Comparison of ENCODE assay signal across 9 cellular contexts in the genomic region with DNA sequence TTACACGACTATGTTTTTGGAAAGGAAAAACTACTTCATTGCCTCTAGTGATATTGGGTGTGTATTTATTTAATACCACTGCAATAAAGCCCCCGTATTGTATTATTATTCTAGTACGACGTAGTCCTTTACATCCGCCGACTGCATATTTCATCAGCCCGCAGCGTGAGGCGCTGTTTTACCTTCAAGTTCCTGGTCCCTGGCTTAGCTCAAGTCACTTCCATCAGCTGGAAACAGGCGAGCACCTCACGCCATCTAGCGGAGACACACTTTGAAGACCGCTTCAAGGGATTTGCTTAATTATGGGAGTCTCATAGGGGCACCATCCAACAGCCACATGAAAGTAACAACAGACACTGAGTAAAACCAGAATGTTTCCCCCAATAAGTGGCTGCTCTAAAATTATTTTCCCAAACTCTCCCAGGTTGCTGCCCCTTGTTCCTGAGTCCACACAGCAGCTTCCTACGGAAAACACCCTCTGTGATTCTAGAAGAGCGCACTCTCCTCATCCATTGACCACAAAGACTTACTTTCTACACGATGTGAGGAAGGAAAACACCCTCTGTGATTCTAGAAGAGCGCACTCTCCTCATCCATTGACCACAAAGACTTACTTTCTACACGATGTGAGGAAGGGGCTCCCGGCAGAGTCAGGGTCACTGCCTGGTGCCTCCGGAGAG. TPM values are rescaled to one million over a fixed set of nuclear protein-coding genes. Genes with fewer than 3 reads are reported as not detected.
DNase-seq lines count a peak whose midpoint lies in the region; ATAC-seq and TF ChIP-seq lines count a peak whose summit lies in the region.
"Had no signal": no experiment of that assay in that cellular context is flagged by ENCODE, and none has a peak within 500 bp of the region (broad histone marks: within the 10 kb centered on the region; RNA-seq: fewer than 3 reads in every experiment).

No MANE protein-coding gene starts in this region.

- H3K9me3 Mint-ChIP-seq in CD4-positive, alpha-beta memory T cell = peaks cover 0 to 36% (median 15%) of the 10 kb centered on the region in 8 donors
- H3K9me3 Mint-ChIP-seq in chondrocyte (ENCODE audit: low read depth) = peaks cover 20% of the 10 kb centered on the region
- H3K9me3 Mint-ChIP-seq: activated naive CD4-positive, alpha-beta T cell treated with anti-CD3 and anti-CD28 coated beads, Interleukin-2, amount 50 U/mL, for 24 hours had no signal

- no peaks in the 10 kb centered on the region for H3K36me3 ChIP-seq in CD4-positive, alpha-beta memory T cell (ENCODE audit: insufficient read depth, low read length)

- intact Hi-C loops in CD4-positive, alpha-beta memory T cell (cut with micrococcal nuclease) = loop anchor here (2.0 to 10.0 kb wide), 3 partner anchors 263 to 1615 kb away; no protein-coding TSS in a partner anchor

- POLR2A ChIA-PET in CD4-positive, alpha-beta memory T cell (lab: Charles Lee; ENCODE audit: partially characterized antibody) = no interaction called here

- peak overlapping the region in 2 of 8 donors; percentile 36 to 64 for H3K4me3 Mint-ChIP-seq in CD4-positive, alpha-beta memory T cell
- H3K4me3 Mint-ChIP-seq in chondrocyte (ENCODE audit: unreplicated experiment) = no peak overlapping the region
- H3K4me3 Mint-ChIP-seq: activated naive CD4-positive, alpha-beta T cell treated with anti-CD3 and anti-CD28 coated beads, Interleukin-2, amount 50 U/mL, for 24 hours had no signal

- peaks cover 2 to 13% of the 10 kb centered on the region in 2 donors for H3K27me3 Mint-ChIP-seq in CD4-positive, alpha-beta memory T cell
- peaks cover 29% of the 10 kb centered on the region for H3K27me3 Mint-ChIP-seq in chondrocyte (ENCODE audit: low read depth)
- H3K27me3 Mint-ChIP-seq: activated naive CD4-positive, alpha-beta T cell treated with anti-CD3 and anti-CD28 coated beads, Interleukin-2, amount 50 U/mL, for 24 hours had no signal

- H3K9me3 ChIP-seq in CD4-positive, alpha-beta memory T cell (ENCODE audit: control insufficient read depth in 1 of 2, low read length in 2 of 2) = no peaks in the 10 kb centered on the region

- ATAC-seq in GM19395 (IDR thresholded peaks at IDR 0.05; ENCODE audit: unreplicated experiment) = peak; percentile 99
- peak; percentile 89 for ATAC-seq in HG03457 (IDR thresholded peaks at IDR 0.05; ENCODE audit: unreplicated experiment)
- peak; percentile 99 for ATAC-seq in left lobe of liver

- peak; percentile 95 for TF ChIP-seq CTCF in chondrocyte (IDR thresholded peaks at IDR 0.05)

- H3K4me3 ChIP-seq in CD4-positive, alpha-beta memory T cell (ENCODE audit: low read length in 2 of 2) = no peak overlapping the region

- peak overlapping the region in 1 of 7 donors; percentile 66 for H3K27ac Mint-ChIP-seq in CD4-positive, alpha-beta memory T cell
- no peak overlapping the region for H3K27ac Mint-ChIP-seq in chondrocyte (ENCODE audit: unreplicated experiment)
- H3K27ac Mint-ChIP-seq: activated naive CD4-positive, alpha-beta T cell treated with anti-CD3 and anti-CD28 coated beads, Interleukin-2, amount 50 U/mL, for 24 hours had no signal

- DNase-seq in CD4-positive, alpha-beta memory T cell = peak; percentile 66 to 76 (median 69)
- DNase-seq in NCI-H524 (lab: John Stamatoyannopoulos, UW) = peak; percentile 46 to 77
- DNase-seq in activated CD4-positive, alpha-beta T cell treated with anti-CD3 and anti-CD28 coated beads for 4 hours = peak; percentile 69 to 79
- no peak for DNase-seq in chondrocyte (ENCODE audit: low spot score)
- DNase-seq in left lobe of liver (ENCODE audit: low spot score) = peak; percentile 82
- DNase-seq in stimulated activated CD4-positive, alpha-beta T cell treated with anti-CD3 and anti-CD28 coated beads, TNF-alpha, amount 100 ng/mL, for 1 hour (ENCODE audit: low read depth in 3 of 3, low spot score in 1 of 3) = peak; percentile 40 to 41 (median 40)

- peaks cover 3 to 5% (median 3%) of the 10 kb centered on the region in 4 donors for H3K4me1 Mint-ChIP-seq in CD4-positive, alpha-beta memory T cell
- peaks cover 3% of the 10 kb centered on the region for H3K4me1 Mint-ChIP-seq in chondrocyte (ENCODE audit: low read depth)

- H3K36me3 Mint-ChIP-seq in CD4-positive, alpha-beta memory T cell = peaks cover 0 to 4% of the 10 kb centered on the region in 2 donors
- peaks cover 4% of the 10 kb centered on the region for H3K36me3 Mint-ChIP-seq in chondrocyte (ENCODE audit: low read depth)

- no peaks in the 10 kb centered on the region for H3K27me3 ChIP-seq in CD4-positive, alpha-beta memory T cell (ENCODE audit: insufficient read depth, low read length)

- no peaks in the 10 kb centered on the region for H3K4me1 ChIP-seq in CD4-positive, alpha-beta memory T cell (ENCODE audit: insufficient read depth, low read length)

- no peak overlapping the region for H3K27ac ChIP-seq in CD4-positive, alpha-beta memory T cell (ENCODE audit: low read depth, low read length)

- CTCF ChIA-PET in CD4-positive, alpha-beta memory T cell (lab: Charles Lee; ENCODE audit: partially characterized antibody) = interaction anchor here (0.7 to 6.8 kb wide), 20 partner anchors 10 to 771 kb away, joined by 3 to 113 read pairs (median 4); partner anchors contain the start of gene ITIH5

RNA-seq across cellular contexts. Expression of gene ITIH2, which starts 15.7 kb away (rescaled TPM):
- not detected for total RNA-seq in CD4-positive, alpha-beta memory T cell
- polyA plus RNA-seq in CD4-positive, alpha-beta memory T cell = not detected
- total RNA-seq in chondrocyte (0.87 TPM in 1 of 3 replicates, not detected in the others), left lobe of liver (471 TPM)

RNA-seq across cellular contexts. Expression of gene ITIH5, which starts 20.6 kb away (rescaled TPM):
- total RNA-seq in CD4-positive, alpha-beta memory T cell = not detected
- polyA plus RNA-seq in CD4-positive, alpha-beta memory T cell = not detected
- total RNA-seq in chondrocyte (3.4 to 19.5 TPM (median 4.1 TPM) in 3 replicates), left lobe of liver (0.30 TPM)

Comparison
In these comparisons a context has a peak if more than half of its experiments do, and no peak if none do; other contexts are left out.
1. RNA of gene ITIH2, which starts 15.7 kb away (total RNA-seq): 471 TPM in left lobe of liver (single experiment); 0.87 TPM in chondrocyte and not detected in CD4-positive, alpha-beta memory T cell; every median in the first group is over 100 times any median in the second.
2. Peak in every context shown above with its lines, with median percentiles within 50 percentile points of each other: ATAC-seq.